10 cellular contexts compared by ENCODE assay signal in the genomic region with DNA sequence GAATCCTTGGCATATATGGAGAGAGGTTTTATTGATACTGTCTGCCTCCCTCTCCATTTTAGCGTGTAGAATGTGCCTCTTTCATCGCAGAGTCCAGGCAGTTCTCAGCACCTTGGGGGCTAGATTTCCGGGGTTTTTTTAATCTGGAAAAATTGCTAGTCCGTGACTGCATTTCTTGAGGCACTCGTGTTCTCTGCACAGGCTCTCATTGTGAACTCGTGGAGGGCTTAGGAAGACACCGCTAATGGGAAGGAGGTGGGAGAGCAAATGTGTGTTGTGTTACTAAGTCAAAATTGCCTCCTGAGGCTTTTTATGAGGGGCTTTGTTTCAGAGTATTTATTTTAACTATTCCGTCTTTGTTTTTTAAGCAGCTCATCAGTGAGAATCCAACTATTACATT.
"Had no signal": no experiment of that assay in that cellular context is flagged by ENCODE, and none has a peak within 500 bp of the region (broad histone marks: within the 10 kb centered on the region; RNA-seq: fewer than 3 reads in every experiment).

No MANE protein-coding gene starts in this region.

- ATAC-seq: activated T-helper 17 cell treated with anti-CD3 and anti-CD28 coated beads, Interleukin-2, amount 50 U/mL, for 72 hours; gastroesophageal sphincter had no signal

- H3K4me3 Mint-ChIP-seq: activated naive CD8-positive, alpha-beta T cell treated with anti-CD3 and anti-CD28 coated beads, Interleukin-2, amount 10 ng/mL, durations not matched to agents 7 days and 5 days; activated T-helper 17 cell treated with anti-CD3 and anti-CD28 coated beads, Interleukin-2, amount 50 U/mL, for 72 hours; T-helper 2 cell treated with Interferon-gamma antibody and Interleukin-4, amounts not matched to agents 5 μg/mL and 100 μg/mL, for 36 hours had no signal

- DNase-seq: activated naive CD8-positive, alpha-beta T cell treated with anti-CD3 and anti-CD28 coated beads, Interleukin-2, amount 10 ng/mL, durations not matched to agents 7 days and 5 days; anterior cingulate cortex; effector CD8-positive, alpha-beta T cell; left ventricle myocardium inferior; mesendoderm; stimulated activated CD4-positive, alpha-beta T cell treated with anti-CD3 and anti-CD28 coated beads, Interleukin-4, amount 100 ng/mL, for 4 hours; tibial artery had no signal

- H3K27ac Mint-ChIP-seq: activated naive CD8-positive, alpha-beta T cell treated with anti-CD3 and anti-CD28 coated beads, Interleukin-2, amount 10 ng/mL, durations not matched to agents 7 days and 5 days; activated T-helper 17 cell treated with anti-CD3 and anti-CD28 coated beads, Interleukin-2, amount 50 U/mL, for 72 hours; T-helper 2 cell treated with Interferon-gamma antibody and Interleukin-4, amounts not matched to agents 5 μg/mL and 100 μg/mL, for 36 hours had no signal

- H3K27me3 Mint-ChIP-seq: activated naive CD8-positive, alpha-beta T cell treated with anti-CD3 and anti-CD28 coated beads, Interleukin-2, amount 10 ng/mL, durations not matched to agents 7 days and 5 days; activated T-helper 17 cell treated with anti-CD3 and anti-CD28 coated beads, Interleukin-2, amount 50 U/mL, for 72 hours had no signal

- H3K9me3 Mint-ChIP-seq: activated naive CD8-positive, alpha-beta T cell treated with anti-CD3 and anti-CD28 coated beads, Interleukin-2, amount 10 ng/mL, durations not matched to agents 7 days and 5 days; activated T-helper 17 cell treated with anti-CD3 and anti-CD28 coated beads, Interleukin-2, amount 50 U/mL, for 72 hours; T-helper 2 cell treated with Interferon-gamma antibody and Interleukin-4, amounts not matched to agents 5 μg/mL and 100 μg/mL, for 36 hours had no signal
